15 cellular contexts compared by ENCODE assay signal in the genomic region with DNA sequence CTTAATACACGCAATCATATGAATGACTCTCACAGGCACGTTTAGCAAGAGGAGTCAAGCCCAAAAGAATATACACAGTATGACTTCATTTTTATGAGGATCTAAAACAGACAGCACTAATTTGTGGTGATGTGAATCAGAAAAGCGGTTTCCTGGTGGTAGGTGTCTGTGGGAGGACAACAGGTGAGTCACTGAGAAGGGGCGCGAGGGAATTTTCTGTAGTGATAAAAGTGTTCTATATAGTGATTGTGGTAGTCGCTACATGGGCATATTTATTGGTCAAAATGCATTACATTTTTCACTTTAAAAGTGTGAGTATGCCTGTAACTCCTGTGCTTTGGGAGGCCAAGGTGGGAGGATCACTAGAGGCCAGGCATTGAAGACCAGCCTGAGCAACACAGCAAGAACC. TPM values are rescaled to one million over a fixed set of nuclear protein-coding genes. Genes with fewer than 3 reads are reported as not detected.
A peak's percentile ranks its signal among the peaks of the same experiment; 100 is the strongest.
DNase-seq lines count a peak whose midpoint lies in the region; ATAC-seq, FAIRE-seq and TF ChIP-seq lines count a peak whose summit lies in the region.
"Had no signal": no experiment of that assay in that cellular context is flagged by ENCODE, and none has a peak within 500 bp of the region (broad histone marks: within the 10 kb centered on the region; RNA-seq: fewer than 3 reads in every experiment).

No MANE protein-coding gene starts in this region.

- no peaks in the 10 kb centered on the region for H3K36me3 ChIP-seq in GM12878 (ENCODE audit: control insufficient read depth in 2 of 2, insufficient read depth in 2 of 2, low read length in 1 of 2)
- H3K36me3 ChIP-seq in HAP-1 (replicated peaks): no peaks in the 10 kb centered on the region
- no peaks in the 10 kb centered on the region for H3K36me3 ChIP-seq in mesenchymal stem cell (ENCODE audit: control insufficient read depth in 1 of 2, insufficient read depth in 2 of 2, low read depth in 1 of 2, low read length in 2 of 2)
- H3K36me3 ChIP-seq: esophagus muscularis mucosa, right atrium auricular region had no signal

- peak; percentile 63 for DNase-seq in SW480 (ENCODE audit: low spot score)
- DNase-seq in activated CD8-positive, alpha-beta memory T cell treated with anti-CD3 and anti-CD28 coated beads, Interleukin-2, amount 10 ng/mL, durations not matched to agents 7 days and 5 days: peak; percentile 62
- DNase-seq in GM12878 (ENCODE audit: low read depth, low spot score): no peak
- peak; percentile 16 for DNase-seq in stimulated activated CD8-positive, alpha-beta memory T cell treated with anti-CD3 and anti-CD28 coated beads, Interleukin-12 subunit alpha, Interleukin-12 subunit beta, amount 100 ng/mL, for 24 hours (ENCODE audit: extremely low read depth)
- no peak for DNase-seq in HAP-1 (ENCODE audit: low spot score in 2 of 2)
- no peak for DNase-seq in RPMI8226
- no peak for DNase-seq in mesenchymal stem cell
- DNase-seq: NCI-H2171 treated with DMSO at 0.1 percent for 48 hours, Right ventricle myocardium superior had no signal

- WGBS in GM12878 (ENCODE audit: insufficient coverage, insufficient replicate concordance, low lambda C conversion rate, missing lambda C conversion rate): 80% methylated on average over 6 of the region's 6 CpGs
- WGBS in mesenchymal stem cell: 98% methylated on average over 5 of the region's 6 CpGs

- CTCF ChIA-PET in activated CD8-positive, alpha-beta memory T cell treated with anti-CD3 and anti-CD28 coated beads, Interleukin-2, amount 10 ng/mL, durations not matched to agents 7 days and 5 days (lab: Charles Lee): no interaction called here
- CTCF ChIA-PET in GM12878 (lab: Yijun Ruan, JAX): no interaction called here

- no peak overlapping the region for H3K4me3 ChIP-seq in GM12878
- H3K4me3 ChIP-seq in HAP-1: no peak overlapping the region
- no peak overlapping the region for H3K4me3 ChIP-seq in mesenchymal stem cell (ENCODE audit: insufficient read depth in 1 of 2, low read depth in 1 of 2, low read length in 2 of 2)
- H3K4me3 ChIP-seq: esophagus muscularis mucosa, right atrium auricular region had no signal

- H3K9me3 Mint-ChIP-seq in activated CD8-positive, alpha-beta memory T cell treated with anti-CD3 and anti-CD28 coated beads, Interleukin-2, amount 10 ng/mL, durations not matched to agents 7 days and 5 days (ENCODE audit: low read depth): no peaks in the 10 kb centered on the region
- H3K9me3 Mint-ChIP-seq: central memory CD8-positive, alpha-beta T cell had no signal

- H2BK5ac ChIP-seq in mesenchymal stem cell (ENCODE audit: low read depth, low read length, poor library complexity, severe bottlenecking): no peak overlapping the region

- H3K79me1 ChIP-seq in mesenchymal stem cell (replicated peaks; ENCODE audit: low read length, poor library complexity, severe bottlenecking): no peaks in the 10 kb centered on the region

- H3K27ac ChIP-seq in GM12878 (ENCODE audit: control insufficient read depth, insufficient read depth) (no peak overlapping the region), mesenchymal stem cell (ENCODE audit: low read length, poor library complexity, severe bottlenecking) (no peak overlapping the region)
- H3K27ac ChIP-seq: esophagus muscularis mucosa, KMS-11, right atrium auricular region, VCaP had no signal

- H3K4me3 Mint-ChIP-seq in activated CD8-positive, alpha-beta memory T cell treated with anti-CD3 and anti-CD28 coated beads, Interleukin-2, amount 10 ng/mL, durations not matched to agents 7 days and 5 days: no peak overlapping the region
- H3K4me3 Mint-ChIP-seq: central memory CD8-positive, alpha-beta T cell had no signal

- no peak overlapping the region for H4K91ac ChIP-seq in mesenchymal stem cell (ENCODE audit: low read length)

- H2BK15ac ChIP-seq in mesenchymal stem cell (ENCODE audit: low read depth, poor library complexity, severe bottlenecking): no peak overlapping the region

- no peak overlapping the region for H3K4ac ChIP-seq in mesenchymal stem cell (ENCODE audit: low read depth in 1 of 2, low read length in 2 of 2)

- H2BK120ac ChIP-seq in mesenchymal stem cell (ENCODE audit: low read depth, low read length): no peak overlapping the region

- in situ Hi-C loops in GM12878 (cut with MboI): no loop called here
- in situ Hi-C loops in HAP-1 (cut with MboI; ENCODE audit: low sequenced_read_pairs): no loop called here

- no peaks in the 10 kb centered on the region for H3K79me2 ChIP-seq in GM12878 (ENCODE audit: control insufficient read depth, insufficient read depth, low read length)

- no peak for TF ChIP-seq POLR2A in GM12878 (IDR thresholded peaks at IDR 0.05; ENCODE audit: low read depth, low read length)

- H3K27me3 ChIP-seq in GM12878 (replicated peaks in 1 of 2; ENCODE audit: control insufficient read depth in 2 of 2, insufficient read depth in 2 of 2, low read length in 1 of 2) (no peaks in the 10 kb centered on the region), HAP-1 (ENCODE audit: low read depth) (no peaks in the 10 kb centered on the region), mesenchymal stem cell (ENCODE audit: control insufficient read depth in 1 of 2, insufficient read depth in 1 of 2, low read length in 2 of 2) (no peaks in the 10 kb centered on the region)
- H3K27me3 ChIP-seq: esophagus muscularis mucosa, right atrium auricular region had no signal

- H3K27ac Mint-ChIP-seq in activated CD8-positive, alpha-beta memory T cell treated with anti-CD3 and anti-CD28 coated beads, Interleukin-2, amount 10 ng/mL, durations not matched to agents 7 days and 5 days: no peak overlapping the region

- H2AFZ ChIP-seq in GM12878 (ENCODE audit: control insufficient read depth, low read depth, low read length): no peak overlapping the region
- no peak overlapping the region for H2AFZ ChIP-seq in mesenchymal stem cell (ENCODE audit: low read depth, low read length)

- H3K4me1 Mint-ChIP-seq in activated CD8-positive, alpha-beta memory T cell treated with anti-CD3 and anti-CD28 coated beads, Interleukin-2, amount 10 ng/mL, durations not matched to agents 7 days and 5 days: peaks cover 9% of the 10 kb centered on the region
- H3K4me1 Mint-ChIP-seq: central memory CD8-positive, alpha-beta T cell had no signal

- peaks cover 3% of the 10 kb centered on the region for H3K27me3 Mint-ChIP-seq in activated CD8-positive, alpha-beta memory T cell treated with anti-CD3 and anti-CD28 coated beads, Interleukin-2, amount 10 ng/mL, durations not matched to agents 7 days and 5 days
- H3K27me3 Mint-ChIP-seq: central memory CD8-positive, alpha-beta T cell had no signal

- BruUV-seq in GM12878 (replicated peaks; lab: Mats Ljungman, UMichigan): no TSS peak

- no peak for TF ChIP-seq CTCF in GM12878 (IDR thresholded peaks at IDR 0.05 in 2 of 3, conservative IDR thresholded peaks at IDR 0.05 in 1 of 3; ENCODE audit: control insufficient read depth in 2 of 3, extremely low read depth in 1 of 3, insufficient read depth in 1 of 3, low read depth in 3 of 3, low read length in 3 of 3)

- no peak for TF ChIP-seq RAD21 in GM12878 (IDR thresholded peaks at IDR 0.05; ENCODE audit: insufficient read depth, low read depth, low read length)

- RAD21 ChIA-PET in GM12878 (lab: Charles Lee; ENCODE audit: unreplicated experiment): no interaction called here

- SMC1A ChIA-PET in GM12878 (lab: Charles Lee; ENCODE audit: uncharacterized antibody, unreplicated experiment): no interaction called here

- H3K9ac ChIP-seq in GM12878 (ENCODE audit: control insufficient read depth, insufficient read depth, low read length): no peak overlapping the region
- H3K9ac ChIP-seq in mesenchymal stem cell (ENCODE audit: low read length): no peak overlapping the region
- H3K9ac ChIP-seq: KMS-11 had no signal

- H3K9me3 ChIP-seq in GM12878 (replicated peaks; ENCODE audit: control insufficient read depth, insufficient read depth, low read length): no peaks in the 10 kb centered on the region
- no peaks in the 10 kb centered on the region for H3K9me3 ChIP-seq in HAP-1
- no peaks in the 10 kb centered on the region for H3K9me3 ChIP-seq in mesenchymal stem cell (ENCODE audit: control insufficient read depth, low read length)
- H3K9me3 ChIP-seq: esophagus muscularis mucosa, right atrium auricular region had no signal

- H3K4me1 ChIP-seq in GM12878 (ENCODE audit: control insufficient read depth, insufficient read depth, low read length): no peaks in the 10 kb centered on the region
- H3K4me1 ChIP-seq in HAP-1: no peaks in the 10 kb centered on the region
- H3K4me1 ChIP-seq in mesenchymal stem cell (ENCODE audit: control insufficient read depth, insufficient read depth, low read depth, low read length): peaks cover 2% of the 10 kb centered on the region
- H3K4me1 ChIP-seq: right atrium auricular region had no signal

- intact Hi-C loops in GM12878 (cut with micrococcal nuclease; ENCODE audit: unreplicated experiment): no loop called here

- no peak overlapping the region for H2BK12ac ChIP-seq in mesenchymal stem cell (ENCODE audit: low read length in 2 of 2)

- no peak overlapping the region for H3K14ac ChIP-seq in mesenchymal stem cell (ENCODE audit: low read length in 2 of 2)

- FAIRE-seq in GM12878 (lab: Jason Lieb, UNC): no peak

- H3K4me2 ChIP-seq in GM12878 (ENCODE audit: control insufficient read depth, insufficient read depth) (no peak overlapping the region), mesenchymal stem cell (ENCODE audit: low read length, poor library complexity, severe bottlenecking) (no peak overlapping the region)
- H3K4me2 ChIP-seq: KMS-11 had no signal

- H2AK5ac ChIP-seq in mesenchymal stem cell (ENCODE audit: low read length, severe bottlenecking): no peak overlapping the region

- H3K36me3 Mint-ChIP-seq in activated CD8-positive, alpha-beta memory T cell treated with anti-CD3 and anti-CD28 coated beads, Interleukin-2, amount 10 ng/mL, durations not matched to agents 7 days and 5 days: no peaks in the 10 kb centered on the region

- H3K18ac ChIP-seq in mesenchymal stem cell (ENCODE audit: low read depth in 1 of 2, low read length in 2 of 2): no peak overlapping the region

- no peaks in the 10 kb centered on the region for H4K20me1 ChIP-seq in GM12878 (ENCODE audit: control insufficient read depth, insufficient read depth)

- TF ChIP-seq EP300 in GM12878 (IDR thresholded peaks at IDR 0.05; ENCODE audit: borderline replicate concordance in 1 of 2, control insufficient read depth in 1 of 2, low read depth in 2 of 2, low read length in 2 of 2): no peak

- peak; percentile 47 for ATAC-seq in activated CD8-positive, alpha-beta memory T cell treated with anti-CD3 and anti-CD28 coated beads, Interleukin-2, amount 10 ng/mL, durations not matched to agents 7 days and 5 days
- peak; percentile 38 for ATAC-seq in GM12878
- ATAC-seq in GM18868 (IDR thresholded peaks at IDR 0.05; ENCODE audit: unreplicated experiment): no peak

- no peak overlapping the region for H3K23ac ChIP-seq in mesenchymal stem cell (ENCODE audit: low read length in 2 of 2)

- POLR2A ChIA-PET in GM12878 (lab: Charles Lee): no interaction called here

- no peak overlapping the region for H4K8ac ChIP-seq in mesenchymal stem cell (ENCODE audit: low read length)

RNA-seq across cellular contexts. Expression of a gene that starts 7.6 kb away (rescaled TPM):
- total RNA-seq in activated CD8-positive, alpha-beta memory T cell treated with anti-CD3 and anti-CD28 coated beads, Interleukin-2, amount 10 ng/mL, durations not matched to agents 7 days and 5 days: 10 to 100 TPM; 38.9 to 39.6 TPM
- total RNA-seq in GM12878 (2013; cell fraction: nucleolus; rRNA removed): 165 and 188 TPM in 2 replicates
- total RNA-seq in GM12878 (2014; rRNA removed) (28.2 and 33.5 TPM in 2 replicates), GM12878 (2014; rRNA removed; fragmentation: Illumina TruSeq; extraction: Trizol) (31.9 and 32.2 TPM in 2 replicates), GM12878 (2021) (35.3 and 41.3 TPM in 2 replicates)
- polyA plus RNA-seq in GM12878 (2011; ENCODE audit: low read depth): 10.9 TPM
- polyA plus RNA-seq in GM12878 (2011; rRNA removed) (35.7 and 37.1 TPM in 2 replicates), GM12878 (2014; fragmentation: Illumina TruSeq; extraction: Trizol) (36.9 and 56.5 TPM in 2 replicates), GM12878 (2014; fragmentation: Nextera tagmentation; extraction: Ambion mirVana) (1 to 10 TPM; 4.6 to 4.9 TPM), GM12878 (2014; rRNA removed) (31.2 and 34.7 TPM in 2 replicates), GM12878 (2016; fragmentation: Nextera tagmentation; extraction: Ambion mirVana) (10 to 100 TPM; 25.9 TPM)
- polyA plus RNA-seq in GM12878 (2011; cell fraction: cytosol; rRNA removed): 34.2 and 40.7 TPM in 2 replicates
- 78.5 and 90.6 TPM in 2 replicates for polyA plus RNA-seq in GM12878 (2011; cell fraction: nucleus; rRNA removed)
- polyA plus RNA-seq in GM12878 (2012): 16.5 and 16.8 TPM in 2 replicates
- 61.0 and 82.4 TPM in 2 replicates for polyA minus RNA-seq in GM12878 (2011; rRNA and poly(A)+ RNA removed)
- polyA minus RNA-seq in GM12878 (2011; cell fraction: cytosol; rRNA and poly(A)+ RNA removed): 17.1 and 19.3 TPM in 2 replicates
- 56.8 and 91.5 TPM in 2 replicates for polyA minus RNA-seq in GM12878 (2011; cell fraction: nucleus; rRNA and poly(A)+ RNA removed)
- 27.6 TPM for polyA plus RNA-seq in mesenchymal stem cell (2013, experiment 1 of 2)
- 25.0 TPM for polyA plus RNA-seq in mesenchymal stem cell (2013, experiment 2 of 2)

Comparison
In these comparisons a context has a peak if more than half of its experiments do, and no peak if none do; other contexts are left out.
1. DNase-seq: peak in SW480 (single experiment), activated CD8-positive, alpha-beta memory T cell treated with anti-CD3 and anti-CD28 coated beads, Interleukin-2, amount 10 ng/mL, durations not matched to agents 7 days and 5 days (single experiment) and stimulated activated CD8-positive, alpha-beta memory T cell treated with anti-CD3 and anti-CD28 coated beads, Interleukin-12 subunit alpha, Interleukin-12 subunit beta, amount 100 ng/mL, for 24 hours (single experiment); none in GM12878 (single experiment), HAP-1 (0 of 2), RPMI8226 (single experiment) and mesenchymal stem cell (single experiment).